10 cellular contexts compared by ENCODE assay signal in the genomic region with DNA sequence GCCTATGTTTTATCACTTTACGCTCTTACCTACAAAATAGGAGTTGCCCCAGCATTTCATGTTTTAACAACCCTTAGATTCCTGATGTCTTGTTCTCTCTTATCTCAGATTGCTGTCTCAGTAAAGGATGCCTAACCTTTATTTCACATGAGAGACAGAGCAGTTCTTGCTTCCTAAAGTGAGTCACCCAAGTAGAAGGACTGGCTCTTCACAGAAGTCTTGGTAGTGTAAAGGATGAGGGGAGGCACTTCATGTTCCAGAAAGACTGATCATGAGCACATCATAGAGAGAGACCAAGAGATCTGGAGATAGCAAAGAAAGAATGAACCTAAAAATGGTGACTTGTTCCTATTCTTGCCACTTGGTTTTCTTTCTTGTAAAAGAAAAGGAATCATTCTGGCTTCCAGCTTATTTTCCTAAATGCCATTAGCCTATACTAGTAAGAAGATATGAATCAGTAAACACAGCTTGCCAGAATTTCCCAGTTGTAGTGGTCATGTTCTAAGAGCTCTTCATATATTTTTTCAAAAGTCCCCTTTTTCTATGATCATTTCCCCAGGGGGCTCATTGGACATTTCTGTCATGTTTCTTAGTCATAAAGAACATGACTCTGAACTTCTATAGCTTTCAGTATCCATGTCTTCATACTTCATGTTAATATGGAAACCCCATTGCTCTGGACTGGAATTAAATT. TPM values are rescaled to one million over a fixed set of nuclear protein-coding genes. Genes with fewer than 3 reads are reported as not detected.
DNase-seq lines count a peak whose midpoint lies in the region; ATAC-seq and TF ChIP-seq lines count a peak whose summit lies in the region.
"Had no signal": no experiment of that assay in that cellular context is flagged by ENCODE, and none has a peak within 500 bp of the region (broad histone marks: within the 10 kb centered on the region; RNA-seq: fewer than 3 reads in every experiment).

No MANE protein-coding gene starts in this region.

- intact Hi-C loops in ascending aorta (cut with DNase I) = no loop called here

- TF ChIP-seq CTCF in ascending aorta (IDR thresholded peaks at IDR 0.05) = no peak
- TF ChIP-seq CTCF in WERI-Rb-1 (IDR thresholded peaks at IDR 0.05; ENCODE audit: low read depth, low read length) = no peak

- H3K4me3 ChIP-seq in ascending aorta = no peak overlapping the region
- H3K4me3 ChIP-seq in WERI-Rb-1 (ENCODE audit: low read depth, low read length) = no peak overlapping the region

- no peaks in the 10 kb centered on the region for H3K27me3 ChIP-seq in ascending aorta
- H3K27me3 ChIP-seq in WERI-Rb-1 (ENCODE audit: insufficient read depth, low read depth, severe bottlenecking) = no peaks in the 10 kb centered on the region

- H3K36me3 ChIP-seq in ascending aorta (peaks cover 0 to 4% of the 10 kb centered on the region in 2 donors), WERI-Rb-1 (no peaks in the 10 kb centered on the region)

- DNase-seq in EH (ENCODE audit: low read depth) (peak; percentile 61), ascending aorta (ENCODE audit: low spot score in 2 of 2) (no peak), NCI-H1105 treated with DMSO at 0.1 percent for 48 hours (lab: John Stamatoyannopoulos, UW) (no peak), WERI-Rb-1 (no peak), NCI-H345 (lab: John Stamatoyannopoulos, UW) (no peak)
- no peak for DNase-seq in stimulated activated CD8-positive, alpha-beta memory T cell treated with anti-CD3 and anti-CD28 coated beads, Interleukin-4, amount 100 ng/mL, for 48 hours
- DNase-seq: activated CD8-positive, alpha-beta memory T cell treated with anti-CD3 and anti-CD28 coated beads, Interleukin-2, amount 10 ng/mL, durations not matched to agents 7 days and 5 days; COR-L47 had no signal

- peak; percentile 65 for ATAC-seq in GM19438 (IDR thresholded peaks at IDR 0.05; ENCODE audit: low read depth, unreplicated experiment)
- ATAC-seq in HG03060 (IDR thresholded peaks at IDR 0.05; ENCODE audit: low read depth, unreplicated experiment) = peak; percentile 80
- ATAC-seq: activated CD8-positive, alpha-beta memory T cell treated with anti-CD3 and anti-CD28 coated beads, Interleukin-2, amount 10 ng/mL, durations not matched to agents 7 days and 5 days had no signal

- H3K27ac ChIP-seq in ascending aorta = peak overlapping the region; percentile 4 to 26
- no peak overlapping the region for H3K27ac ChIP-seq in WERI-Rb-1

- peaks cover 0 to 12% of the 10 kb centered on the region in 2 donors for H3K4me1 ChIP-seq in ascending aorta

- H3K9me3 ChIP-seq in ascending aorta (no peaks in the 10 kb centered on the region), WERI-Rb-1 (ENCODE audit: severe bottlenecking) (no peaks in the 10 kb centered on the region)

RNA-seq across cellular contexts. Expression of a gene that starts 54.9 kb away (rescaled TPM):
- total RNA-seq in ascending aorta = 22.4 TPM
